In the genomic region with DNA sequence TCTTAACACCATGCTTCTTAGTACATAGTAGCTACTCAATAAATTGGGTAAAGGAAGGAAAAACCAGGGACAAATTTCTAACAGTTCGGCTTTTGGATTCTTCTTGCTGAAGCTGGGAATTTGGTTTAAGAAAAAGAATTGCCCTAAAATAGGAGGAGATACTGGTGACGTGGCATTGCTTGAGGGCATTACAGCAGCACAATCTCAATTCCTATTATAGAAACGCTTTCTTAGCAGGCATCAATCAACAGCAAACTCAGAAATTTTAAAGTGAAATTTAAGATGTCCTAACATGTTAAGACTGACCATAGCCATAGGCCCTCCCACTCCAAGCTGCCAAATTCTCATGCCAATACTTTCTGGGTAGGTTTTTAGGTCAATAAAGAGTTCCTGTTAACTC, we compare ENCODE assay signal across 24 cellular contexts.
A peak's percentile ranks its signal among the peaks of the same experiment; 100 is the strongest.
DNase-seq lines count a peak whose midpoint lies in the region; TF ChIP-seq lines count a peak whose summit lies in the region.
"Had no signal": no experiment of that assay in that cellular context is flagged by ENCODE, and none has a peak within 500 bp of the region (broad histone marks: within the 10 kb centered on the region; RNA-seq: fewer than 3 reads in every experiment).

No MANE protein-coding gene starts in this region.

- no peaks in the 10 kb centered on the region for H3K27me3 Mint-ChIP-seq in MCF 10A (ENCODE audit: insufficient read depth, unreplicated experiment)
- H3K27me3 Mint-ChIP-seq: B cell had no signal

- H3K9me3 Mint-ChIP-seq in MCF 10A (ENCODE audit: unreplicated experiment), result no peaks in the 10 kb centered on the region

- BruUV-seq in MCF 10A (replicated peaks; lab: Mats Ljungman, UMichigan), result no TSS peak

- H3K27ac ChIP-seq in breast epithelium, result no peak overlapping the region
- no peak overlapping the region for H3K27ac ChIP-seq in RWPE1
- H3K27ac ChIP-seq in suprapubic skin, result no peak overlapping the region
- H3K27ac ChIP-seq: 22Rv1, C4-2B, HL-60 had no signal

- no peak for TF ChIP-seq POLR2A in breast epithelium (IDR thresholded peaks at IDR 0.05)
- no peak for TF ChIP-seq POLR2A in suprapubic skin (IDR thresholded peaks at IDR 0.05)

- no peak overlapping the region for H3K4me3 Mint-ChIP-seq in MCF 10A (ENCODE audit: unreplicated experiment)
- H3K4me3 Mint-ChIP-seq: B cell; CD8-positive, alpha-beta T cell had no signal

- 87% methylated on average over 3 of the region's 3 CpGs for WGBS in suprapubic skin

- H3K36me3 ChIP-seq in breast epithelium, result no peaks in the 10 kb centered on the region
- no peaks in the 10 kb centered on the region for H3K36me3 ChIP-seq in suprapubic skin

- H3K4me1 ChIP-seq in breast epithelium (no peaks in the 10 kb centered on the region), suprapubic skin (no peaks in the 10 kb centered on the region)

- no peak overlapping the region for H3K27ac Mint-ChIP-seq in MCF 10A (ENCODE audit: low read depth, unreplicated experiment)
- H3K27ac Mint-ChIP-seq: B cell; CD8-positive, alpha-beta T cell had no signal

- no peaks in the 10 kb centered on the region for H3K9me3 ChIP-seq in breast epithelium
- no peaks in the 10 kb centered on the region for H3K9me3 ChIP-seq in suprapubic skin

- DNase-seq in MCF 10A (ENCODE audit: unreplicated experiment) (peak; percentile 1), breast epithelium (ENCODE audit: low spot score in 2 of 2) (no peak), RWPE1 (ENCODE audit: low spot score) (peak; percentile 8), epithelial cell of esophagus (ENCODE audit: low read depth) (peak; percentile 65), GOT3 (lab: John Stamatoyannopoulos, UW) (no peak), COLO829 (ENCODE audit: low spot score) (no peak), suprapubic skin (ENCODE audit: low spot score in 2 of 2) (no peak)
- DNase-seq: CD8-positive, alpha-beta T cell; DMS 273 treated with DMSO at 0.1 percent for 48 hours; DMS79; EL; GDM1; Kasumi-1; NCI-H1417; NCI-H1694; NCI-H2081; NCI-H2227 treated with DMSO at 0.1 percent for 48 hours; NCI-H69; SHP77 treated with DMSO at 0.1 percent for 48 hours had no signal

- H3K4me1 Mint-ChIP-seq in MCF 10A (ENCODE audit: insufficient read depth, unreplicated experiment), result peaks cover 6% of the 10 kb centered on the region

- no peak overlapping the region for H3K4me3 ChIP-seq in breast epithelium
- no peak overlapping the region for H3K4me3 ChIP-seq in epithelial cell of esophagus (ENCODE audit: low read length)
- H3K4me3 ChIP-seq in suprapubic skin, result no peak overlapping the region
- H3K4me3 ChIP-seq: GM12878 had no signal

- no peak for TF ChIP-seq CTCF in MCF 10A (IDR thresholded peaks at IDR 0.05; ENCODE audit: unreplicated experiment)
- no peak for TF ChIP-seq CTCF in breast epithelium (IDR thresholded peaks at IDR 0.05)
- no peak for TF ChIP-seq CTCF in RWPE1 (conservative IDR thresholded peaks at IDR 0.05; ENCODE audit: low read depth)
- TF ChIP-seq CTCF in epithelial cell of esophagus (IDR thresholded peaks at IDR 0.05; ENCODE audit: insufficient read depth, low read depth, low read length, missing control alignments), result no peak
- no peak for TF ChIP-seq CTCF in suprapubic skin (IDR thresholded peaks at IDR 0.05)

- peaks cover 17% of the 10 kb centered on the region for H3K36me3 Mint-ChIP-seq in MCF 10A (ENCODE audit: insufficient read depth, unreplicated experiment)

- no peaks in the 10 kb centered on the region for H3K27me3 ChIP-seq in breast epithelium
- no peaks in the 10 kb centered on the region for H3K27me3 ChIP-seq in suprapubic skin

- CTCF ChIA-PET in MCF 10A (lab: Yijun Ruan, JAX) (interaction anchor here (0.6 kb wide), 1 partner anchor 147 kb away, joined by 3 read pairs; no protein-coding TSS in a partner anchor), RWPE1 (lab: Yijun Ruan, JAX) (no interaction called here)

- TF ChIP-seq EP300 in suprapubic skin (IDR thresholded peaks at IDR 0.05), result no peak

- POLR2A ChIA-PET in MCF 10A (lab: Yijun Ruan, JAX), result interaction anchor here (0.6 kb wide), 1 partner anchor 102 kb away, joined by 3 read pairs; no protein-coding TSS in a partner anchor
- POLR2A ChIA-PET in RWPE1 (lab: Yijun Ruan, JAX; ENCODE audit: low non-redundant PET), result no interaction called here

- intact Hi-C loops in MCF 10A (cut with micrococcal nuclease) (no loop called here), breast epithelium (cut with DNase I; ENCODE audit: low total_unique reads) (no loop called here)

Comparison
In these comparisons a context has a peak if more than half of its experiments do, and no peak if none do; other contexts are left out.
1. DNase-seq: peak in MCF 10A (single experiment), RWPE1 (single experiment) and epithelial cell of esophagus (single experiment); none in breast epithelium (0 of 2), GOT3 (single experiment), COLO829 (single experiment) and suprapubic skin (0 of 2).